10 cellular contexts compared by ENCODE assay signal in the genomic region with DNA sequence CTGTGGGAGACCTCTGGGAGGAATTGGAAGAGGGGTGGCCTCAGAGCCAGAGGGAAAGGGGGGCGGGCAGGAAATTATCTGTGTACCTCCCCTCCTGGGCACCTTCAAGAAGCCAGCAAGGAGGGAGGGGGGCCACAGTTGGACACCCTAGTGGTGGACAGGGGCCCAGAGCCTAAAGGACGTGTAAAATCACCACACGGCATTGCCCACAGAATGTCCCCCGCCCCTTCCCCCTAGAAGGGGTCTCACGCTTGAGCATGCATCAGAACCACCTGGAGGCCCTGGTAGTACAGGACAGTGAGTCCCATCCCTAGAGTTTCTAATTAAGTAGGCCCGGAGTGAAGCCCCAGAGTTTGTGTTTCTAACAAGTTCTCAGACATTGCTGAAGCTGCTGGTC. TPM values are rescaled to one million over a fixed set of nuclear protein-coding genes. Genes with fewer than 3 reads are reported as not detected.
DNase-seq lines count a peak whose midpoint lies in the region; ATAC-seq, FAIRE-seq and TF ChIP-seq lines count a peak whose summit lies in the region.
"Had no signal": no experiment of that assay in that cellular context is flagged by ENCODE, and none has a peak within 500 bp of the region (broad histone marks: within the 10 kb centered on the region; RNA-seq: fewer than 3 reads in every experiment).

No MANE protein-coding gene starts in this region.

- H3K4me1 ChIP-seq in A549: peaks cover 9% of the 10 kb centered on the region
- H3K4me1 ChIP-seq in skeletal muscle satellite cell (ENCODE audit: control insufficient read depth, insufficient read depth, low read length): peaks cover 14% of the 10 kb centered on the region
- H3K4me1 ChIP-seq in PC-9 (replicated peaks; ENCODE audit: insufficient read depth): peaks cover 4% of the 10 kb centered on the region

- H4K20me1 ChIP-seq in PC-9 (ENCODE audit: insufficient read depth): no peaks in the 10 kb centered on the region

- 74% methylated on average over 6 of the region's 6 CpGs for WGBS in A549 (ENCODE audit: missing lambda C conversion rate)

- CTCF ChIA-PET in A549 (lab: Yijun Ruan, JAX): interaction anchor here (0.8 to 17.4 kb wide), 9 partner anchors 10 to 901 kb away, joined by 3 to 343 read pairs (median 37); partner anchors contain the start of genes ENDOU, RAPGEF3, RPAP3 and SLC48A1
- CTCF ChIA-PET in PC-9 (lab: Charles Lee): interaction anchor here (0.6 kb wide), 1 partner anchor 24 kb away, joined by 6 read pairs; no protein-coding TSS in a partner anchor

- intact Hi-C loops in PC-9 (cut with micrococcal nuclease; ENCODE audit: unreplicated experiment): loop anchor here (1.0 to 5.0 kb wide), 2 partner anchors 25 to 230 kb away; no protein-coding TSS in a partner anchor

- POLR2A ChIA-PET in A549 (lab: Yijun Ruan, JAX): no interaction called here
- POLR2A ChIA-PET in PC-9 (lab: Charles Lee; ENCODE audit: unreplicated experiment): no interaction called here

- H3K36me3 ChIP-seq in skeletal muscle satellite cell (ENCODE audit: insufficient read depth, low read length): no peaks in the 10 kb centered on the region
- no peaks in the 10 kb centered on the region for H3K36me3 ChIP-seq in PC-9 (ENCODE audit: low read depth)

- no TSS peak for BruUV-seq in PC-9 (replicated peaks; lab: Mats Ljungman, UMichigan)

- H3K4me3 ChIP-seq in A549 (no peak overlapping the region), skeletal muscle satellite cell (ENCODE audit: low read length) (no peak overlapping the region), PC-9 (no peak overlapping the region)

- H3K4me2 ChIP-seq in A549 (peak overlapping the region; percentile 45; the same call in 1 of the 3 replicates), skeletal muscle satellite cell (ENCODE audit: low read length) (peak overlapping the region; percentile 41), PC-9 (no peak overlapping the region)

- TF ChIP-seq POLR2A in A549 (IDR thresholded peaks at IDR 0.05; ENCODE audit: low read length): no peak
- no peak for TF ChIP-seq POLR2A in GM12891 (IDR thresholded peaks at IDR 0.05; ENCODE audit: low read depth, low read length)

- H3K79me2 ChIP-seq in PC-9 (ENCODE audit: low read depth): no peaks in the 10 kb centered on the region

- H3K27ac ChIP-seq in A549 (no peak overlapping the region), VCaP (peak overlapping the region; percentile 61), layer of hippocampus (ENCODE audit: low read depth, low read length) (peak overlapping the region; percentile 81), PC-9 (no peak overlapping the region)

- no peak overlapping the region for H3K9ac ChIP-seq in skeletal muscle satellite cell (ENCODE audit: low read depth, low read length)

- TF ChIP-seq EP300 in A549 (IDR thresholded peaks at IDR 0.05): no peak

- TF ChIP-seq CTCF in A549 (IDR thresholded peaks at IDR 0.05): no peak
- no peak for TF ChIP-seq CTCF in VCaP (conservative IDR thresholded peaks at IDR 0.05)
- no peak for TF ChIP-seq CTCF in PC-9 (conservative IDR thresholded peaks at IDR 0.05)

- H3K9me2 ChIP-seq in PC-9 (ENCODE audit: insufficient read depth): no peaks in the 10 kb centered on the region

- no peak for DNase-seq in A549 (ENCODE audit: low read depth in 1 of 2, low spot score in 1 of 2)
- DNase-seq in RKO (ENCODE audit: low spot score): no peak
- no peak for DNase-seq in PC-9
- no peak for DNase-seq in GM12891 (ENCODE audit: insufficient read length, low spot score)
- DNase-seq: activated CD4-positive, CD25-positive, alpha-beta regulatory T cell had no signal

- H3K9me3 ChIP-seq in A549 (no peaks in the 10 kb centered on the region), skeletal muscle satellite cell (replicated peaks; ENCODE audit: low read length) (no peaks in the 10 kb centered on the region), PC-9 (ENCODE audit: insufficient read depth, low read depth) (no peaks in the 10 kb centered on the region)

- H3F3A ChIP-seq in PC-9 (ENCODE audit: insufficient read depth, low read depth): 0 out of 2 replicates have a peak, but pooled peaks cover 5% of the 10 kb centered on the region

- TF ChIP-seq RAD21 in A549 (conservative IDR thresholded peaks at IDR 0.05 in 1 of 2, IDR thresholded peaks at IDR 0.05 in 1 of 2): no peak

- H2AFZ ChIP-seq in PC-9: no peak overlapping the region

- FAIRE-seq in A549 (lab: Jason Lieb, UNC) (no peak), GM12891 (lab: Jason Lieb, UNC) (no peak)
- FAIRE-seq: urothelium cell line had no signal

- no peak; a peak in 2 of 6 replicates for ATAC-seq in A549
- ATAC-seq in HG03460 (IDR thresholded peaks at IDR 0.05; ENCODE audit: unreplicated experiment): no peak

- H3K27me3 ChIP-seq in layer of hippocampus (ENCODE audit: control insufficient read depth, insufficient read depth, low read length) (no peaks in the 10 kb centered on the region), skeletal muscle satellite cell (ENCODE audit: control insufficient read depth, insufficient read depth, low read length) (no peaks in the 10 kb centered on the region), PC-9 (ENCODE audit: insufficient read depth, low read depth) (no peaks in the 10 kb centered on the region)

TF ChIP-seq in A549, 52 proteins besides CTCF, POLR2A, EP300 and RAD21 (continues in another document):
- TF ChIP-seq PHF8 (IDR thresholded peaks at IDR 0.05; ENCODE audit: borderline replicate concordance, low read depth) (no peak), RFX5 (IDR thresholded peaks at IDR 0.05) (no peak), SMC3 (IDR thresholded peaks at IDR 0.05) (no peak), ZC3H11A (IDR thresholded peaks at IDR 0.05) (no peak), CBX2 (IDR thresholded peaks at IDR 0.05; ENCODE audit: borderline replicate concordance, low read depth) (no peak), RARB (CRISPR knock-in tag; IDR thresholded peaks at IDR 0.05) (no peak), ESRRA (IDR thresholded peaks at IDR 0.05; ENCODE audit: borderline replicate concordance, low read length) (no peak), E2F6 (IDR thresholded peaks at IDR 0.05; ENCODE audit: borderline replicate concordance, low read depth) (no peak)

TF ChIP-seq in GM12891, 5 proteins besides CTCF, POLR2A, EP300 and RAD21:
- TF ChIP-seq TAF1 (IDR thresholded peaks at IDR 0.05; ENCODE audit: low read depth, low read length) (no peak), PAX5 (IDR thresholded peaks at IDR 0.05; ENCODE audit: insufficient read depth, low read length, severe bottlenecking) (no peak), SPI1 (IDR thresholded peaks at IDR 0.05; ENCODE audit: low read depth, low read length) (no peak), POLR2AphosphoS5 (IDR thresholded peaks at IDR 0.05; ENCODE audit: low read depth, low read length) (no peak), POU2F2 (IDR thresholded peaks at IDR 0.05; ENCODE audit: low read depth, low read length) (no peak)
TF ChIP-seq in GM12891: peak in this region for 0.

RNA-seq across cellular contexts. Expression of gene ENDOU, which starts 8.2 kb away (rescaled TPM):
- polyA plus RNA-seq in A549 (2011; rRNA removed) (not detected in 2 replicates), A549 (2017; fragmentation: RNase III; extraction: RNeasy Plus Mini Kit Qiagen cat#74134 plus additional on column Dnase treatment) (not detected in 3 replicates)
- not detected in 2 replicates for polyA plus RNA-seq in A549 (2012; cell fraction: cytosol; rRNA removed)
- polyA plus RNA-seq in A549 (2012; cell fraction: nucleus; rRNA removed): 0.04 TPM in 1 of 2 replicates, not detected in the other
- polyA minus RNA-seq in A549 (2011; rRNA and poly(A)+ RNA removed): not detected in 2 replicates
- total RNA-seq in skeletal muscle satellite cell (2012; rRNA removed): 0.22 and 0.25 TPM in 2 replicates
- total RNA-seq in PC-9 (2021): 0.25 and 0.39 TPM in 2 replicates
- 0.12 TPM for polyA plus RNA-seq in GM12891 (2012; ENCODE audit: low read depth, missing spikeins)

RNA-seq across cellular contexts. Expression of gene RPAP3, which starts 11.2 kb away (rescaled TPM):
- polyA plus RNA-seq in A549 (2011; rRNA removed) (51.9 and 74.6 TPM in 2 replicates), A549 (2017; fragmentation: RNase III; extraction: RNeasy Plus Mini Kit Qiagen cat#74134 plus additional on column Dnase treatment) (49.1 to 51.6 TPM (median 49.5 TPM) in 3 replicates)
- 12.1 and 13.0 TPM in 2 replicates for polyA plus RNA-seq in A549 (2012; cell fraction: cytosol; rRNA removed)
- 4.1 and 5.9 TPM in 2 replicates for polyA plus RNA-seq in A549 (2012; cell fraction: nucleus; rRNA removed)
- 8.4 and 11.0 TPM in 2 replicates for polyA minus RNA-seq in A549 (2011; rRNA and poly(A)+ RNA removed)
- total RNA-seq in skeletal muscle satellite cell (2012; rRNA removed): 14.6 and 18.5 TPM in 2 replicates
- 31.6 and 37.0 TPM in 2 replicates for total RNA-seq in PC-9 (2021)
- 16.6 TPM for polyA plus RNA-seq in GM12891 (2012; ENCODE audit: low read depth, missing spikeins)

RNA-seq across cellular contexts. Expression of gene RAPGEF3, which starts 41.6 kb away (rescaled TPM):
- polyA plus RNA-seq in A549 (2011; rRNA removed) (0.70 and 0.75 TPM in 2 replicates), A549 (2017; fragmentation: RNase III; extraction: RNeasy Plus Mini Kit Qiagen cat#74134 plus additional on column Dnase treatment) (0.69 to 0.89 TPM (median 0.88 TPM) in 3 replicates)
- polyA plus RNA-seq in A549 (2012; cell fraction: cytosol; rRNA removed): 0.69 and 0.70 TPM in 2 replicates
- 2.3 and 2.9 TPM in 2 replicates for polyA plus RNA-seq in A549 (2012; cell fraction: nucleus; rRNA removed)
- 1.8 and 2.2 TPM in 2 replicates for polyA minus RNA-seq in A549 (2011; rRNA and poly(A)+ RNA removed)
- total RNA-seq in skeletal muscle satellite cell (2012; rRNA removed): 1.1 and 2.3 TPM in 2 replicates
- total RNA-seq in PC-9 (2021): 4.1 and 5.7 TPM in 2 replicates
- 0.47 TPM for polyA plus RNA-seq in GM12891 (2012; ENCODE audit: low read depth, missing spikeins)

RNA-seq across cellular contexts. Expression of gene SLC48A1, which starts 56.0 kb away (rescaled TPM):
- polyA plus RNA-seq in A549 (2011; rRNA removed): 25.1 and 27.3 TPM in 2 replicates
- 27.5 and 39.0 TPM in 2 replicates for polyA plus RNA-seq in A549 (2012; cell fraction: cytosol; rRNA removed)
- polyA plus RNA-seq in A549 (2012; cell fraction: nucleus; rRNA removed): 43.0 and 43.8 TPM in 2 replicates
- polyA plus RNA-seq in A549 (2017; fragmentation: RNase III; extraction: RNeasy Plus Mini Kit Qiagen cat#74134 plus additional on column Dnase treatment): 32.6 to 35.2 TPM (median 33.3 TPM) in 3 replicates
- 37.7 and 42.9 TPM in 2 replicates for polyA minus RNA-seq in A549 (2011; rRNA and poly(A)+ RNA removed)
- total RNA-seq in skeletal muscle satellite cell (2012; rRNA removed): 3.9 and 12.2 TPM in 2 replicates
- 76.4 and 108 TPM in 2 replicates for total RNA-seq in PC-9 (2021)
- polyA plus RNA-seq in GM12891 (2012; ENCODE audit: low read depth, missing spikeins): 1.0 TPM

Comparison
In these comparisons a context has a peak if more than half of its experiments do, and no peak if none do; other contexts are left out.
1. H3K27ac ChIP-seq: peak in VCaP (single experiment) and layer of hippocampus (single experiment); none in A549 (0 of 2) and PC-9 (single experiment).